ENCODE assay signal across 8 cellular contexts in genomic region chr17:82334622-82335394, GRCh38. TPM values are rescaled to one million over a fixed set of nuclear protein-coding genes. Genes with fewer than 3 reads are reported as not detected.
DNase-seq lines count a peak whose midpoint lies in the region; ATAC-seq and TF ChIP-seq lines count a peak whose summit lies in the region.

No MANE protein-coding gene starts in this region.

- TF ChIP-seq CTCF in AG04450 (IDR thresholded peaks at IDR 0.05; ENCODE audit: low read depth, low read length) (no peak), KMS-11 (conservative IDR thresholded peaks at IDR 0.05; ENCODE audit: low read depth, low read length) (no peak), body of pancreas (IDR thresholded peaks at IDR 0.05) (no peak), mucosa of descending colon (IDR thresholded peaks at IDR 0.05) (no peak)

- peak overlapping the region; percentile 90 for H2AFZ ChIP-seq in KMS-11 (ENCODE audit: low read depth)

- no peak overlapping the region for H4K8ac ChIP-seq in mesendoderm (ENCODE audit: low read depth, low read length)

- ATAC-seq in body of pancreas = peak; percentile 37
- ATAC-seq in mucosa of descending colon = peak; percentile 12
- ATAC-seq in GM18519 (IDR thresholded peaks at IDR 0.05; ENCODE audit: low FRiP score, unreplicated experiment) = no peak
- ATAC-seq in HG02798 (IDR thresholded peaks at IDR 0.05; ENCODE audit: poor library complexity, unreplicated experiment) = no peak
- no peak for ATAC-seq in GM19452 (IDR thresholded peaks at IDR 0.05; ENCODE audit: unreplicated experiment)

- peak overlapping the region; percentile 100 for H3K4me2 ChIP-seq in KMS-11
- no peak overlapping the region for H3K4me2 ChIP-seq in mesendoderm (ENCODE audit: low read length)

- H3K9me3 ChIP-seq in AG04450 (ENCODE audit: control insufficient read depth, insufficient read depth, low read length) (peaks cover 8% of the 10 kb centered on the region; the same call in 1 of the 2 replicates), body of pancreas (no peaks in the 10 kb centered on the region), mucosa of descending colon (no peaks in the 10 kb centered on the region)

- H3K9ac ChIP-seq in KMS-11 (peak overlapping the region; percentile 76), mesendoderm (ENCODE audit: low read length) (no peak overlapping the region)

- H3K18ac ChIP-seq in mesendoderm (ENCODE audit: low read length) = no peak overlapping the region

- peak overlapping the region; percentile 46 for H3K4me3 ChIP-seq in AG04450 (ENCODE audit: low read depth, low read length)
- H3K4me3 ChIP-seq in KMS-11 (IDR thresholded peaks at IDR 0.05; ENCODE audit: insufficient read depth, low read depth, low read length) = no peak overlapping the region
- H3K4me3 ChIP-seq in body of pancreas = peak overlapping the region in 1 of 2 donors; percentile 3
- no peak overlapping the region for H3K4me3 ChIP-seq in mucosa of descending colon
- H3K4me3 ChIP-seq in mesendoderm (ENCODE audit: low read length) = no peak overlapping the region

- H3K27me3 ChIP-seq in AG04450 (ENCODE audit: control insufficient read depth, insufficient read depth, low read length) (peaks cover 6% of the 10 kb centered on the region), KMS-11 (ENCODE audit: insufficient read depth, low read depth) (peaks cover 3% of the 10 kb centered on the region; the same call in 1 of the 2 replicates), body of pancreas (no peaks in the 10 kb centered on the region), mesendoderm (ENCODE audit: insufficient read depth, low read length, poor library complexity) (peaks cover 26% of the 10 kb centered on the region)

- CTCF ChIA-PET in AG04450 (lab: Charles Lee) = no interaction called here

- no peak overlapping the region for H2BK120ac ChIP-seq in mesendoderm (ENCODE audit: low read depth, low read length)

- no peak overlapping the region for H2AK5ac ChIP-seq in mesendoderm (ENCODE audit: low read length)

- no peaks in the 10 kb centered on the region for H3K79me1 ChIP-seq in mesendoderm (ENCODE audit: low read length)

- H3K27ac ChIP-seq in AG04450 (ENCODE audit: low read depth, low read length) (no peak overlapping the region), KMS-11 (peak overlapping the region; percentile 65), body of pancreas (peak overlapping the region; percentile 35 to 83 (median 79)), mesendoderm (ENCODE audit: low read depth, low read length) (no peak overlapping the region)

- H3K79me2 ChIP-seq in KMS-11 (ENCODE audit: insufficient read depth, low read depth) (no peaks in the 10 kb centered on the region), mesendoderm (ENCODE audit: control insufficient read depth, insufficient read depth, low read length) (no peaks in the 10 kb centered on the region)

- H3K56ac ChIP-seq in mesendoderm (ENCODE audit: low read length) = no peak overlapping the region

- H4K5ac ChIP-seq in mesendoderm (ENCODE audit: low read length) = no peak overlapping the region

- H3K4me1 ChIP-seq in KMS-11 (ENCODE audit: low read depth, poor library complexity, severe bottlenecking) (peaks cover 53% of the 10 kb centered on the region), body of pancreas (peaks cover 66% of the 10 kb centered on the region), mucosa of descending colon (ENCODE audit: low read depth) (peaks cover 58% of the 10 kb centered on the region), mesendoderm (ENCODE audit: control insufficient read depth, low read depth, low read length) (no peaks in the 10 kb centered on the region)

- H3K23ac ChIP-seq in mesendoderm (ENCODE audit: low read length) = no peak overlapping the region

- no peak overlapping the region for H3K4ac ChIP-seq in mesendoderm (ENCODE audit: low read depth, low read length)

- DNase-seq in AG04450 (ENCODE audit: low read depth, low spot score) (no peak), body of pancreas (peak in 1 of 4 donors; percentile 21), mucosa of descending colon (peak; percentile 48 to 73 (median 68)), mesendoderm (no peak)

- POLR2A ChIA-PET in AG04450 (lab: Yijun Ruan, JAX) = interaction anchor here (0.6 to 1.1 kb wide), 2 partner anchors 27 to 67 kb away, joined by 3 to 5 read pairs; no protein-coding TSS in a partner anchor

- H2BK5ac ChIP-seq in mesendoderm (ENCODE audit: low read length) = no peak overlapping the region

- intact Hi-C loops in body of pancreas (cut with DNase I) = no loop called here
- intact Hi-C loops in mucosa of descending colon (cut with DNase I, micrococcal nuclease) = no loop called here

- 29 to 35% methylated on average over 16 of the region's 16 CpGs for WGBS in body of pancreas, 2 donors
- no CpG with 5 or more reads among the region's 16 CpGs for WGBS in mesendoderm (ENCODE audit: extremely low coverage, insufficient coverage, low lambda C conversion rate)

- TF ChIP-seq POLR2A in body of pancreas (IDR thresholded peaks at IDR 0.05) = peak in 2 of 3 donors; percentile 33 to 35

- no peak overlapping the region for H2BK15ac ChIP-seq in mesendoderm (replicated peaks; ENCODE audit: low read depth)

- H3K36me3 ChIP-seq in KMS-11 (ENCODE audit: insufficient read depth) (no peaks in the 10 kb centered on the region), body of pancreas (replicated peaks in 1 of 2; ENCODE audit: insufficient read depth in 1 of 2, low read depth in 2 of 2) (no peaks in the 10 kb centered on the region), mucosa of descending colon (ENCODE audit: low read depth) (no peaks in the 10 kb centered on the region), mesendoderm (ENCODE audit: control insufficient read depth, insufficient read depth, low read length) (no peaks in the 10 kb centered on the region)

- H4K20me1 ChIP-seq in KMS-11 (ENCODE audit: insufficient read depth) = no peaks in the 10 kb centered on the region

RNA-seq across cellular contexts. Expression of gene SECTM1, which starts 1.2 kb away (rescaled TPM):
- polyA plus RNA-seq in AG04450 (2011; rRNA removed) = 8.0 and 12.5 TPM in 2 replicates
- 2.8 and 6.9 TPM in 2 replicates for polyA minus RNA-seq in AG04450 (2011; rRNA and poly(A)+ RNA removed)
- total RNA-seq in body of pancreas (1 to 10 TPM; 5.4 to 6.3 TPM), mucosa of descending colon (100 to 1,000 TPM; 127 to 268 (median 213) TPM)
- 0.03 TPM for polyA plus RNA-seq in mesendoderm (2013, experiment 1 of 2)
- 0.01 TPM for polyA plus RNA-seq in mesendoderm (2013, experiment 2 of 2)

RNA-seq across cellular contexts. Expression of gene CD7, which starts 17.4 kb away (rescaled TPM):
- 0.11 TPM in 2 replicates for polyA plus RNA-seq in AG04450 (2011; rRNA removed)
- not detected in 2 replicates for polyA minus RNA-seq in AG04450 (2011; rRNA and poly(A)+ RNA removed)
- total RNA-seq in body of pancreas = not detected
- total RNA-seq in mucosa of descending colon = 10 to 100 TPM in 2 of 3 donors, 1 to 10 TPM in 1; 10.0 to 12.8 (median 12.3) TPM
- polyA plus RNA-seq in mesendoderm (2013, experiment 1 of 2) = 0.34 TPM
- polyA plus RNA-seq in mesendoderm (2013, experiment 2 of 2) = 0.39 TPM

RNA-seq across cellular contexts. Expression of gene TEX19, which starts 24.2 kb away (rescaled TPM):
- polyA plus RNA-seq in AG04450 (2011; rRNA removed) = 0.04 and 0.10 TPM in 2 replicates
- polyA minus RNA-seq in AG04450 (2011; rRNA and poly(A)+ RNA removed) = 0.18 TPM in 1 of 2 replicates, not detected in the other
- not detected for total RNA-seq in body of pancreas
- total RNA-seq in mucosa of descending colon = not detected
- polyA plus RNA-seq in mesendoderm (2013, experiment 1 of 2) = 0.51 TPM
- polyA plus RNA-seq in mesendoderm (2013, experiment 2 of 2) = 0.32 TPM

RNA-seq across cellular contexts. Expression of gene UTS2R, which starts 36.8 kb away (rescaled TPM):
- polyA plus RNA-seq in AG04450 (2011; rRNA removed) = not detected in 2 replicates
- not detected in 2 replicates for polyA minus RNA-seq in AG04450 (2011; rRNA and poly(A)+ RNA removed)
- total RNA-seq in body of pancreas (not detected), mucosa of descending colon (not detected)
- polyA plus RNA-seq in mesendoderm (2013, experiment 1 of 2) = 0.07 TPM
- 0.06 TPM for polyA plus RNA-seq in mesendoderm (2013, experiment 2 of 2)

Comparison
In these comparisons a context has a peak if more than half of its experiments do, and no peak if none do; other contexts are left out.
1. DNase-seq: peak in mucosa of descending colon (3 of 3); none in AG04450 (single experiment) and mesendoderm (single experiment).
2. H3K27ac ChIP-seq: peak in KMS-11 (single experiment) and body of pancreas (4 of 4); none in AG04450 (single experiment) and mesendoderm (single experiment).
3. ATAC-seq: peak in body of pancreas (single experiment) and mucosa of descending colon (single experiment); none in GM18519 (single experiment), HG02798 (single experiment) and GM19452 (single experiment).
4. RNA of gene SECTM1, which starts 1.2 kb away (total RNA-seq): 127 to 268 TPM in mucosa of descending colon; 5.4 to 6.3 TPM in body of pancreas; every median in the first group is over 10 times any median in the second.
5. RNA of gene CD7, which starts 17.4 kb away (total RNA-seq): 10.0 to 12.8 TPM in mucosa of descending colon; not detected in body of pancreas; every median in the first group is over 4 times any median in the second.